Comparison of ENCODE assay signal across 30 cellular contexts in genomic region chr12:65705380-65705876, GRCh38.
"Had no signal": no experiment of that assay in that cellular context is flagged by ENCODE, and none has a peak within 500 bp of the region (broad histone marks: within the 10 kb centered on the region; RNA-seq: fewer than 3 reads in every experiment).

No MANE protein-coding gene starts in this region.

- H3K27me3 ChIP-seq: brain microvascular endothelial cell, hepatocyte had no signal

- ATAC-seq: activated CD4-positive, alpha-beta T cell treated with anti-CD3 and anti-CD28 coated beads for 36 hours; activated CD8-positive, alpha-beta memory T cell treated with anti-CD3 and anti-CD28 coated beads, Interleukin-2, amount 10 ng/mL, durations not matched to agents 7 days and 5 days; activated CD8-positive, alpha-beta T cell treated with anti-CD3 and anti-CD28 coated beads, Interleukin-2, amount 10 ng/mL, durations not matched to agents 7 days and 5 days; activated naive CD4-positive, alpha-beta T cell treated with anti-CD3 and anti-CD28 coated beads, Interleukin-2, amount 50 U/mL, for 72 hours; gastroesophageal sphincter; heart right ventricle had no signal

- H3K36me3 ChIP-seq: brain microvascular endothelial cell, esophagus muscularis mucosa, gastroesophageal sphincter, heart right ventricle had no signal

- H3K79me2 ChIP-seq: hepatocyte had no signal

- H2AFZ ChIP-seq: hepatocyte had no signal

- FAIRE-seq: astrocyte, bronchial epithelial cell had no signal

- H3K4me3 ChIP-seq: coronary artery, dorsolateral prefrontal cortex, esophagus muscularis mucosa, gastroesophageal sphincter, heart right ventricle, hepatocyte had no signal

- H3K4me1 ChIP-seq: esophagus muscularis mucosa, gastroesophageal sphincter, heart right ventricle had no signal

- H3K27ac ChIP-seq: brain microvascular endothelial cell, coronary artery, dorsolateral prefrontal cortex, esophagus muscularis mucosa, gastroesophageal sphincter, heart right ventricle, hepatocyte had no signal

- DNase-seq: activated CD4-positive, alpha-beta memory T cell treated with anti-CD3 and anti-CD28 coated beads for 36 hours; activated CD4-positive, alpha-beta T cell treated with anti-CD3 and anti-CD28 coated beads for 36 hours; activated CD4-positive, alpha-beta T cell treated with anti-CD3 and anti-CD28 coated beads, Interleukin-2, amount 10 ng/mL, durations not matched to agents 24 days and 14 days; activated CD4-positive, CD25-positive, alpha-beta regulatory T cell; activated CD4-positive, CD25-positive, alpha-beta regulatory T cell treated with anti-CD3 and anti-CD28 coated beads, Interleukin-2, amount 50 U/mL, for 72 hours; activated CD8-positive, alpha-beta memory T cell treated with anti-CD3 and anti-CD28 coated beads, Interleukin-2, amount 10 ng/mL, durations not matched to agents 7 days and 5 days; activated CD8-positive, alpha-beta memory T cell treated with anti-CD3 and anti-CD28 coated beads, Interleukin-2, amount 50 U/mL, for 4 hours; activated CD8-positive, alpha-beta T cell treated with anti-CD3 and anti-CD28 coated beads, Interleukin-2, amount 10 ng/mL, durations not matched to agents 7 days and 5 days; activated gamma-delta T cell; activated naive CD4-positive, alpha-beta T cell; activated naive CD4-positive, alpha-beta T cell treated with anti-CD3 and anti-CD28 coated beads, Interleukin-2, amount 10 ng/mL, durations not matched to agents 7 days and 5 days; activated naive CD8-positive, alpha-beta T cell treated with anti-CD3 and anti-CD28 coated beads, Interleukin-2, amount 10 ng/mL, durations not matched to agents 7 days and 5 days; activated T-cell treated with anti-CD3 and anti-CD28 coated beads, Interleukin-2, amount 50 U/mL, for 1 hour; activated T-cell treated with anti-CD3 and anti-CD28 coated beads, Interleukin-2, amount 50 U/mL, for 48 hours; anterior cingulate cortex; brain microvascular endothelial cell; dorsolateral prefrontal cortex; effector memory CD4-positive, alpha-beta T cell; endodermal cell; erythroblast; foreskin melanocyte; heart right ventricle; T-helper 2 cell had no signal

- H3K4me2 ChIP-seq: hepatocyte had no signal
